ENCODE assay signal across 16 cellular contexts in genomic region chr20:53891306-53891894, GRCh38.
A peak's percentile ranks its signal among the peaks of the same experiment; 100 is the strongest.
DNase-seq lines count a peak whose midpoint lies in the region; ATAC-seq, FAIRE-seq and TF ChIP-seq lines count a peak whose summit lies in the region.
"Had no signal": no experiment of that assay in that cellular context is flagged by ENCODE, and none has a peak within 500 bp of the region (broad histone marks: within the 10 kb centered on the region; RNA-seq: fewer than 3 reads in every experiment).

No MANE protein-coding gene starts in this region.

- no peaks in the 10 kb centered on the region for H4K20me1 ChIP-seq in endothelial cell of umbilical vein (replicated peaks; ENCODE audit: control insufficient read depth, extremely low read depth, insufficient read depth, low read length)

- H2AFZ ChIP-seq in endothelial cell of umbilical vein (ENCODE audit: low read depth, low read length) = no peak overlapping the region

- H3K79me2 ChIP-seq in endothelial cell of umbilical vein (ENCODE audit: control insufficient read depth, insufficient read depth, low read length) = no peaks in the 10 kb centered on the region

- H3K27me3 ChIP-seq in SJSA1 (replicated peaks) (no peaks in the 10 kb centered on the region), endothelial cell of umbilical vein (ENCODE audit: control insufficient read depth in 2 of 2, insufficient read depth in 2 of 2, low read length in 2 of 2) (no peaks in the 10 kb centered on the region)
- H3K27me3 ChIP-seq: tibial nerve had no signal

- peak overlapping the region; percentile 37 for H3K27ac Mint-ChIP-seq in stimulated activated naive B cell treated with anti-CD40 and anti-IgM and Interleukin-4, amounts not matched to agents 10 μg/mL and 1 μg/mL and 100 μg/mL, for 72 hours
- H3K27ac Mint-ChIP-seq: CD4-positive, alpha-beta T cell had no signal

- BruUV-seq in endothelial cell of umbilical vein (replicated peaks; lab: Mats Ljungman, UMichigan) = no TSS peak

- intact Hi-C loops in endothelial cell of umbilical vein (cut with micrococcal nuclease) = no loop called here
- intact Hi-C loops in posterior vena cava (cut with DNase I) = no loop called here

- H3K36me3 ChIP-seq in HEK293 (ENCODE audit: control insufficient read depth in 2 of 2, insufficient read depth in 1 of 2, low read length in 2 of 2) (no peaks in the 10 kb centered on the region), SJSA1 (0 out of 2 replicates have a peak, but pooled peaks cover 2% of the 10 kb centered on the region), endothelial cell of umbilical vein (ENCODE audit: control insufficient read depth in 2 of 2, extremely low read depth in 1 of 2, insufficient read depth in 2 of 2, low read length in 2 of 2) (no peaks in the 10 kb centered on the region)
- H3K36me3 ChIP-seq: tibial nerve had no signal

- H3K4me3 Mint-ChIP-seq in stimulated activated naive B cell treated with anti-CD40 and anti-IgM and Interleukin-4, amounts not matched to agents 10 μg/mL and 1 μg/mL and 100 μg/mL, for 72 hours = no peak overlapping the region
- H3K4me3 Mint-ChIP-seq: CD4-positive, alpha-beta T cell had no signal

- no peaks in the 10 kb centered on the region for H3K27me3 Mint-ChIP-seq in stimulated activated naive B cell treated with anti-CD40 and anti-IgM and Interleukin-4, amounts not matched to agents 10 μg/mL and 1 μg/mL and 100 μg/mL, for 72 hours
- H3K27me3 Mint-ChIP-seq: CD4-positive, alpha-beta T cell had no signal

- no peak for TF ChIP-seq POLR2A in endothelial cell of umbilical vein (IDR thresholded peaks at IDR 0.05; ENCODE audit: low read depth, low read length)

- CTCF ChIA-PET in HEK293 (lab: Yijun Ruan, JAX) = interaction anchor here (0.6 to 1.2 kb wide), 4 partner anchors 48 to 152 kb away, joined by 3 to 6 read pairs (median 4); no protein-coding TSS in a partner anchor
- CTCF ChIA-PET in endothelial cell of umbilical vein (lab: Charles Lee) = interaction anchor here (1.2 kb wide), 1 partner anchor 10 kb away, joined by 4 read pairs; no protein-coding TSS in a partner anchor

- no peak overlapping the region for H3K9ac ChIP-seq in endothelial cell of umbilical vein (replicated peaks; ENCODE audit: extremely low read depth, insufficient read depth, low read length)

- H3K9me3 Mint-ChIP-seq in stimulated activated naive B cell treated with anti-CD40 and anti-IgM and Interleukin-4, amounts not matched to agents 10 μg/mL and 1 μg/mL and 100 μg/mL, for 72 hours = no peaks in the 10 kb centered on the region
- H3K9me3 Mint-ChIP-seq: CD4-positive, alpha-beta T cell had no signal

- DNase-seq in SJSA1 (ENCODE audit: low read depth in 1 of 2, low spot score in 2 of 2) (peak in 1 of 2 experiments; percentile 81), endothelial cell of umbilical vein (ENCODE audit: low read depth, low spot score) (peak; percentile 43), retina (no peak), posterior vena cava (ENCODE audit: low spot score) (no peak)
- no peak for DNase-seq in stimulated activated naive B cell treated with anti-CD40 and anti-IgM and Interleukin-4, amounts not matched to agents 10 μg/mL and 1 μg/mL and 100 μg/mL, for 72 hours
- DNase-seq: CD4-positive, alpha-beta T cell; central memory CD4-positive, alpha-beta T cell; GOT3; left cardiac atrium; NCI-H1092; NCI-H2227 treated with DMSO at 0.1 percent for 48 hours had no signal

- no peaks in the 10 kb centered on the region for H3K36me3 Mint-ChIP-seq in stimulated activated naive B cell treated with anti-CD40 and anti-IgM and Interleukin-4, amounts not matched to agents 10 μg/mL and 1 μg/mL and 100 μg/mL, for 72 hours

- POLR2A ChIA-PET in HEK293 (lab: Yijun Ruan, JAX) (no interaction called here), endothelial cell of umbilical vein (lab: Charles Lee) (no interaction called here)

- H3K4me3 ChIP-seq in HEK293 (ENCODE audit: low read depth, low read length) (no peak overlapping the region), SJSA1 (no peak overlapping the region), endothelial cell of umbilical vein (replicated peaks in 1 of 3; ENCODE audit: insufficient read depth in 1 of 3, low read depth in 1 of 3, low read length in 3 of 3) (no peak overlapping the region)
- H3K4me3 ChIP-seq: tibial nerve had no signal

- H3K9me1 ChIP-seq in endothelial cell of umbilical vein (replicated peaks; ENCODE audit: control insufficient read depth, extremely low read depth, insufficient read depth, low read length) = no peaks in the 10 kb centered on the region

- no peak for TF ChIP-seq CTCF in HEK293 (tag by site-specific recombination; IDR thresholded peaks at IDR 0.05)
- no peak for TF ChIP-seq CTCF in endothelial cell of umbilical vein (IDR thresholded peaks at IDR 0.05; ENCODE audit: extremely low read depth in 1 of 2, insufficient read depth in 1 of 2, low read depth in 1 of 2, low read length in 2 of 2)

- dilution Hi-C loops in endothelial cell of umbilical vein (cut with MboI; ENCODE audit: extremely low pct_ligation_motif_present, low sequenced_read_pairs) = no loop called here

- no peaks in the 10 kb centered on the region for H3K9me3 ChIP-seq in HEK293 (ENCODE audit: control insufficient read depth, insufficient read depth, low read depth, low read length)
- H3K9me3 ChIP-seq in SJSA1 (replicated peaks) = peaks cover 18% of the 10 kb centered on the region
- no peaks in the 10 kb centered on the region for H3K9me3 ChIP-seq in endothelial cell of umbilical vein (replicated peaks; ENCODE audit: control insufficient read depth, insufficient read depth, low read length)

- H3K4me2 ChIP-seq in endothelial cell of umbilical vein (ENCODE audit: insufficient read depth, low read length) = no peak overlapping the region

- FAIRE-seq in endothelial cell of umbilical vein (lab: Jason Lieb, UNC) = no peak

- ATAC-seq in stimulated activated naive B cell treated with anti-CD40 and anti-IgM and Interleukin-4, amounts not matched to agents 10 μg/mL and 1 μg/mL and 100 μg/mL, for 72 hours (replicated peaks) = no peak
- ATAC-seq in GM18517 (IDR thresholded peaks at IDR 0.05; ENCODE audit: unreplicated experiment) = no peak
- ATAC-seq: activated naive CD4-positive, alpha-beta T cell treated with anti-CD3 and anti-CD28 coated beads, Interleukin-2, amount 50 U/mL, for 72 hours; left cardiac atrium; SK-N-SH treated with all-trans-retinoic acid at 6 μM for 48 hours had no signal

- no peak overlapping the region for H3K27ac ChIP-seq in HEK293 (ENCODE audit: extremely low read depth, low read depth, low read length)
- H3K27ac ChIP-seq in SJSA1 = peak overlapping the region; percentile 79
- H3K27ac ChIP-seq in endothelial cell of umbilical vein (ENCODE audit: insufficient read depth, low read depth, low read length) = peak overlapping the region; percentile 42
- H3K27ac ChIP-seq: tibial nerve had no signal

- peaks cover 7% of the 10 kb centered on the region for H3K4me1 ChIP-seq in HEK293 (ENCODE audit: control insufficient read depth, insufficient read depth, low read length)
- H3K4me1 ChIP-seq in SJSA1 (replicated peaks) = peaks cover 33% of the 10 kb centered on the region
- H3K4me1 ChIP-seq in endothelial cell of umbilical vein (ENCODE audit: control insufficient read depth, extremely low read depth, insufficient read depth, low read length) = peaks cover 9% of the 10 kb centered on the region
- H3K4me1 ChIP-seq: tibial nerve had no signal

- H3K4me1 Mint-ChIP-seq in stimulated activated naive B cell treated with anti-CD40 and anti-IgM and Interleukin-4, amounts not matched to agents 10 μg/mL and 1 μg/mL and 100 μg/mL, for 72 hours = peaks cover 35 to 57% of the 10 kb centered on the region in 2 donors

TF ChIP-seq in HEK293, 187 proteins besides CTCF, POLR2A, EP300 and RAD21:
- TF ChIP-seq ZNF48 (tag by site-specific recombination; IDR thresholded peaks at IDR 0.05) (no peak), SETDB1 (IDR thresholded peaks at IDR 0.05; ENCODE audit: insufficient read length, low read length) (peak; percentile 72)

TF ChIP-seq in endothelial cell of umbilical vein, 7 proteins besides CTCF, POLR2A, EP300 and RAD21:
- TF ChIP-seq POLR2AphosphoS5 (IDR thresholded peaks at IDR 0.05; ENCODE audit: insufficient read depth, low read depth, low read length) (no peak), JUN (IDR thresholded peaks at IDR 0.05; ENCODE audit: borderline replicate concordance, insufficient read depth, insufficient read length, low read depth) (no peak), FOS (IDR thresholded peaks at IDR 0.05; ENCODE audit: borderline replicate concordance, insufficient read depth, low read length) (no peak), EZH2 (IDR thresholded peaks at IDR 0.05; ENCODE audit: borderline replicate concordance, low read depth, low read length, severe bottlenecking) (no peak), GATA2 (IDR thresholded peaks at IDR 0.05; ENCODE audit: insufficient read depth, insufficient read length, low read depth, low read length) (no peak), MYC (IDR thresholded peaks at IDR 0.05; ENCODE audit: low read depth, low read length) (no peak)
- TF ChIP-seq, protein P1, sequence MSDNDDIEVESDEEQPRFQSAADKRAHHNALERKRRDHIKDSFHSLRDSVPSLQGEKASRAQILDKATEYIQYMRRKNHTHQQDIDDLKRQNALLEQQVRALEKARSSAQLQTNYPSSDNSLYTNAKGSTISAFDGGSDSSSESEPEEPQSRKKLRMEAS (IDR thresholded peaks at IDR 0.05; ENCODE audit: insufficient read depth, insufficient read length) = no peak
